8 cellular contexts compared by ENCODE assay signal in genomic region chr10:114498413-114499111, GRCh38.
A peak's percentile ranks its signal among the peaks of the same experiment; 100 is the strongest.
DNase-seq lines count a peak whose midpoint lies in the region; ATAC-seq and TF ChIP-seq lines count a peak whose summit lies in the region.

No MANE protein-coding gene starts in this region.

- H3K9ac ChIP-seq in mucosa of stomach (ENCODE audit: low read length): peak overlapping the region; percentile 54

- no peak for TF ChIP-seq CTCF in omental fat pad (IDR thresholded peaks at IDR 0.05)

- H3K9me3 ChIP-seq in mucosa of stomach (ENCODE audit: control insufficient read depth, low read length): no peaks in the 10 kb centered on the region

- ATAC-seq in GM18517 (IDR thresholded peaks at IDR 0.05; ENCODE audit: unreplicated experiment): peak; percentile 54
- ATAC-seq in GM21619 (IDR thresholded peaks at IDR 0.05; ENCODE audit: unreplicated experiment): peak; percentile 54
- no peak for ATAC-seq in omental fat pad (ENCODE audit: low FRiP score)

- no peak overlapping the region for H3K4me3 ChIP-seq in mucosa of stomach (ENCODE audit: low read length)

- peaks cover 4% of the 10 kb centered on the region for H3K36me3 ChIP-seq in mucosa of stomach (ENCODE audit: control insufficient read depth, insufficient read depth, low read length)

- H3K27me3 ChIP-seq in mucosa of stomach (ENCODE audit: control insufficient read depth, insufficient read depth, low read length): no peaks in the 10 kb centered on the region

- H3K9me3 Mint-ChIP-seq in IgD-negative memory B cell: peaks cover 0 to 4% (median 0%) of the 10 kb centered on the region in 3 donors

- no peak for DNase-seq in omental fat pad (ENCODE audit: low spot score)
- no peak for DNase-seq in dedifferentiated amniotic fluid mesenchymal stem cell (ENCODE audit: extremely low spot score)
- DNase-seq in NCI-H82 treated with DMSO at 0.1 percent for 48 hours (lab: John Stamatoyannopoulos, UW; ENCODE audit: unreplicated experiment): no peak
- no peak for DNase-seq in DMS114 treated with DMSO at 0.1 percent for 48 hours (lab: John Stamatoyannopoulos, UW; ENCODE audit: unreplicated experiment)

- H3K27me3 Mint-ChIP-seq in IgD-negative memory B cell: no peaks in the 10 kb centered on the region

- H3K36me3 Mint-ChIP-seq in IgD-negative memory B cell: no peaks in the 10 kb centered on the region

- peaks cover 43% of the 10 kb centered on the region for H3K4me1 ChIP-seq in mucosa of stomach (ENCODE audit: control insufficient read depth, insufficient read depth, low read length)

- peak overlapping the region; percentile 72 to 88 (median 78) for H3K4me3 Mint-ChIP-seq in IgD-negative memory B cell

- H3K4me1 Mint-ChIP-seq in IgD-negative memory B cell: peaks cover 46 to 67% (median 56%) of the 10 kb centered on the region in 3 donors

- peak overlapping the region; percentile 79 to 96 (median 92) for H3K27ac Mint-ChIP-seq in IgD-negative memory B cell
